In the genomic region with DNA sequence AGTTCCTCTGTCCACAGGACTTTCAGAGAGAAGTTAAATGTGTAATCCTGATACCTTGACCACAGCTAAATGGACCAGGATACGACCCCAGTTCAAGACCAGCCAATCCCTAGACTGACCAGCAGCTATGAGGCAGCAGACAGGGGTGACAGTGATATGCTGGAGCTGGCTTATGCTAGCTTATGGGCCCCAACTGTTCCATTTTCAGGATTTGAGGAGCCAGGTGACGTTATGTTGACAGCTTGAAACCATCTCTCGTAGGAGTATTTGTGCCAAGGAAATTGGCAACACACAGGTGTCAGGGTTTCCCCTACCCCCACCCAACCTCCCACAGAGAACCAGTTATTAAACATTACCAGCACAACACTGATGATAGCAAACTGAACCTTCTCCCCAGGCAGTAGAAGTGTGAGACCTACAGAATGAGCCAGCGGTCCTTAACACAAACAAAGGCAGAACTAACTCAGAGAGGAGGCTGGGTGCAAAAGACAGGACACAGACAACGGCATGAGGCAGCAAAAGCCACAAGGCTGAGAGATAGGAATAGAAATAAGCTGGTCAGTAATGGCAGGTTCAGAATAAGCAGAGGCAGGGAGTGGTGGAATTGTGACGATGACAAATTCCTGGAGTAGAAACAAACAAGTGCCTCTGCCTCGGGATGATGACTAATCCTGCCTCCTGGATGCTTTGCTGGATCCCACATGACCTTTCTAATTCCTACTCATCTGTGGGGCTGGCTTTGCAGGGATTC, we compare ENCODE assay signal across 9 cellular contexts.
DNase-seq lines count a peak whose midpoint lies in the region; ATAC-seq and TF ChIP-seq lines count a peak whose summit lies in the region.
"Had no signal": no experiment of that assay in that cellular context is flagged by ENCODE, and none has a peak within 500 bp of the region (broad histone marks: within the 10 kb centered on the region; RNA-seq: fewer than 3 reads in every experiment).

No MANE protein-coding gene starts in this region.

- peak; percentile 59 for DNase-seq in RKO (ENCODE audit: low spot score)
- peak; percentile 79 for DNase-seq in fibroblast of the aortic adventitia (ENCODE audit: low read depth)
- peak; percentile 41 for DNase-seq in pons (ENCODE audit: low spot score)
- no peak for DNase-seq in NCI-H1417 (lab: John Stamatoyannopoulos, UW)
- no peak for DNase-seq in NCI-H146 treated with DMSO at 0.1 percent for 48 hours (lab: John Stamatoyannopoulos, UW; ENCODE audit: unreplicated experiment)

- H3K4me3 ChIP-seq in fibroblast of the aortic adventitia (ENCODE audit: low read depth, low read length), result no peak overlapping the region
- H3K4me3 ChIP-seq: cardiac muscle cell had no signal

- ATAC-seq in GM18907 (IDR thresholded peaks at IDR 0.05; ENCODE audit: unreplicated experiment), result peak; percentile 62
- ATAC-seq in HG02840 (IDR thresholded peaks at IDR 0.05; ENCODE audit: low FRiP score, unreplicated experiment), result no peak
- no peak for ATAC-seq in GM21526 (IDR thresholded peaks at IDR 0.05; ENCODE audit: low FRiP score, unreplicated experiment)

- no peak for TF ChIP-seq CTCF in fibroblast of the aortic adventitia (IDR thresholded peaks at IDR 0.05; ENCODE audit: insufficient read depth, low read length)

Comparison
In these comparisons a context has a peak if more than half of its experiments do, and no peak if none do; other contexts are left out.
1. DNase-seq: peak in RKO (single experiment), fibroblast of the aortic adventitia (single experiment) and pons (single experiment); none in NCI-H1417 (0 of 3) and NCI-H146 treated with DMSO at 0.1 percent for 48 hours (single experiment).